ENCODE assay signal across 14 cellular contexts in the genomic region with DNA sequence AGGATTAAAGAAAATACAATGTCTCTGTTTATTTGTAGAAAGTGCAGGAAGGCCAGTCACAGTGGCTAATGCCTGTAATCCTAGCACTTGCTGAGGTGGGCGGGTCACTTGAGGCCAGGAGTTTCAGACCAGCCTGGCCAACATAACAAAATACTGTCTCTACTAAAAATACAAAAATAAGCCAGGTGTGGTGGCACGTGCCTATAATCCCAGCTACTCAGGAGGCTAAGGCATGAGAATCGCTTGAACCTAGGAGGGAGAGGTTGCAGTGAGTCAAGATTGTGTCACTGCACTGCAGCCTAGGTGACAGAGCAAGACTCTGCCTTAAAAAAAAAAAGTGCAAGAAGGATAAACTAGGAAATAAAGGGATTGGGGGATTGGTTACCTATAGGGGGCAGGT. TPM values are rescaled to one million over a fixed set of nuclear protein-coding genes. Genes with fewer than 3 reads are reported as not detected.
A peak's percentile ranks its signal among the peaks of the same experiment; 100 is the strongest.
DNase-seq lines count a peak whose midpoint lies in the region; ATAC-seq, FAIRE-seq and TF ChIP-seq lines count a peak whose summit lies in the region.
"Not testable (repeated sequence)": the region's sequence is repeated elsewhere in the genome, so short reads cannot be mapped to it uniquely, and the experiment has no call there.
"Had no signal": no experiment of that assay in that cellular context is flagged by ENCODE, and none has a peak within 500 bp of the region (broad histone marks: within the 10 kb centered on the region; RNA-seq: fewer than 3 reads in every experiment).

No MANE protein-coding gene starts in this region.

- not testable (repeated sequence) for H3K27me3 ChIP-seq in left ventricle myocardium inferior (ENCODE audit: low read depth); testis; vagina

- H3K9me3 ChIP-seq in A549; left ventricle myocardium inferior (replicated peaks); testis; vagina: not testable (repeated sequence)

- 34% methylated on average over 3 of the region's 3 CpGs for WGBS in A549 (ENCODE audit: missing lambda C conversion rate)
- 72 to 80% methylated on average over 3 of the region's 3 CpGs for WGBS in testis, 2 donors

- H3K36me3 Mint-ChIP-seq in activated CD4-positive, alpha-beta T cell treated with anti-CD3 and anti-CD28 coated beads for 36 hours (ENCODE audit: low read depth); osteocyte (ENCODE audit: unreplicated experiment): not testable (repeated sequence)

- not testable (repeated sequence) for TF ChIP-seq POLR2A in A549 (IDR thresholded peaks at IDR 0.05; ENCODE audit: low read length); testis (IDR thresholded peaks at IDR 0.05); vagina (IDR thresholded peaks at IDR 0.05)

- not testable (repeated sequence) for TF ChIP-seq RAD21 in A549 (conservative IDR thresholded peaks at IDR 0.05 in 1 of 2, IDR thresholded peaks at IDR 0.05 in 1 of 2)

- not testable (repeated sequence) for ATAC-seq in A549; activated CD4-positive, alpha-beta T cell treated with anti-CD3 and anti-CD28 coated beads for 36 hours

- H3K4me3 Mint-ChIP-seq in activated CD4-positive, alpha-beta T cell treated with anti-CD3 and anti-CD28 coated beads for 36 hours; osteocyte (ENCODE audit: unreplicated experiment): not testable (repeated sequence)

- POLR2A ChIA-PET in A549 (lab: Yijun Ruan, JAX); activated CD4-positive, alpha-beta T cell treated with anti-CD3 and anti-CD28 coated beads for 36 hours (lab: Charles Lee): not testable (repeated sequence)

- not testable (repeated sequence) for H3K36me3 ChIP-seq in left ventricle myocardium inferior; testis (ENCODE audit: low read depth, missing control alignments); vagina

- not testable (repeated sequence) for H3K4me1 Mint-ChIP-seq in activated CD4-positive, alpha-beta T cell treated with anti-CD3 and anti-CD28 coated beads for 36 hours
- peaks cover 56% of the 10 kb centered on the region for H3K4me1 Mint-ChIP-seq in osteocyte (ENCODE audit: unreplicated experiment)

- not testable (repeated sequence) for TF ChIP-seq EP300 in A549 (IDR thresholded peaks at IDR 0.05)

- H3K4me3 ChIP-seq in A549; epithelial cell of esophagus (ENCODE audit: low read length); left ventricle myocardium inferior; testis; vagina: not testable (repeated sequence)

- not testable (repeated sequence) for H3K4me2 ChIP-seq in A549

- H3K27me3 Mint-ChIP-seq in activated CD4-positive, alpha-beta T cell treated with anti-CD3 and anti-CD28 coated beads for 36 hours; osteocyte (ENCODE audit: unreplicated experiment): not testable (repeated sequence)

- FAIRE-seq in A549 (lab: Jason Lieb, UNC), result not testable (repeated sequence)

- H3K27ac Mint-ChIP-seq in activated CD4-positive, alpha-beta T cell treated with anti-CD3 and anti-CD28 coated beads for 36 hours, result peak overlapping the region; percentile 59
- peak overlapping the region; percentile 76 for H3K27ac Mint-ChIP-seq in osteocyte (ENCODE audit: unreplicated experiment)

- not testable (repeated sequence) for H3K27ac ChIP-seq in A549
- H3K27ac ChIP-seq in left ventricle myocardium inferior (replicated peaks) (peak overlapping the region; percentile 72), testis (peak overlapping the region; percentile 51 to 86), vagina (peak overlapping the region; percentile 69)

- intact Hi-C loops in activated CD4-positive, alpha-beta T cell treated with anti-CD3 and anti-CD28 coated beads for 36 hours (cut with DNase I, micrococcal nuclease); left ventricle myocardium inferior (cut with micrococcal nuclease); vagina (cut with DNase I): not testable (repeated sequence)
- intact Hi-C loops in testis (cut with DNase I; ENCODE audit: low total_unique reads), result loop anchor here (10.0 kb wide), 1 partner anchor 116 kb away; the partner anchor contains the start of genes GLUD1 and SHLD2

- peaks cover 28% of the 10 kb centered on the region for H3K4me1 ChIP-seq in A549
- H3K4me1 ChIP-seq in left ventricle myocardium inferior, result peaks cover 33% of the 10 kb centered on the region
- peaks cover 18% of the 10 kb centered on the region for H3K4me1 ChIP-seq in testis
- peaks cover 37% of the 10 kb centered on the region for H3K4me1 ChIP-seq in vagina

- TF ChIP-seq CTCF in A549 (IDR thresholded peaks at IDR 0.05); epithelial cell of esophagus (IDR thresholded peaks at IDR 0.05; ENCODE audit: insufficient read depth, low read depth, low read length, missing control alignments); left ventricle myocardium inferior (IDR thresholded peaks at IDR 0.05; ENCODE audit: borderline replicate concordance); osteocyte (IDR thresholded peaks at IDR 0.05); testis (IDR thresholded peaks at IDR 0.05); vagina (IDR thresholded peaks at IDR 0.05): not testable (repeated sequence)

- not testable (repeated sequence) for H3K9me3 Mint-ChIP-seq in activated CD4-positive, alpha-beta T cell treated with anti-CD3 and anti-CD28 coated beads for 36 hours (ENCODE audit: low read depth); osteocyte (ENCODE audit: unreplicated experiment)

- DNase-seq in A549 (ENCODE audit: low read depth in 1 of 2, low spot score in 1 of 2); activated CD4-positive, alpha-beta T cell treated with anti-CD3 and anti-CD28 coated beads for 36 hours; left ventricle myocardium inferior; osteocyte (ENCODE audit: extremely low spot score, unreplicated experiment); testis; vagina (ENCODE audit: extremely low spot score in 2 of 2): not testable (repeated sequence)
- peak; percentile 79 for DNase-seq in HT1080 (ENCODE audit: low read depth)
- peak; percentile 64 for DNase-seq in epithelial cell of esophagus (ENCODE audit: low read depth)

- CTCF ChIA-PET in A549 (lab: Yijun Ruan, JAX); activated CD4-positive, alpha-beta T cell treated with anti-CD3 and anti-CD28 coated beads for 36 hours (lab: Charles Lee): not testable (repeated sequence)

RNA-seq across cellular contexts. Expression of gene ADIRF, which starts 10.2 kb away (rescaled TPM):
- polyA plus RNA-seq in A549 (2011; rRNA removed), result not detected in 2 replicates
- not detected in 2 replicates for polyA plus RNA-seq in A549 (2012; cell fraction: cytosol; rRNA removed)
- polyA plus RNA-seq in A549 (2012; cell fraction: nucleus; rRNA removed), result not detected in 2 replicates
- polyA plus RNA-seq in A549 (2017; fragmentation: RNase III; extraction: RNeasy Plus Mini Kit Qiagen cat#74134 plus additional on column Dnase treatment), result not detected in 3 replicates
- polyA minus RNA-seq in A549 (2011; rRNA and poly(A)+ RNA removed), result not detected in 2 replicates
- total RNA-seq in HT1080 (2014; rRNA removed; shearing (Covaris generic)), result 0.77 and 1.2 TPM in 2 replicates
- not detected in 2 replicates for polyA plus RNA-seq in HT1080 (2015; cell fraction: cytosol; rRNA removed)
- polyA plus RNA-seq in HT1080 (2015; cell fraction: nucleus; rRNA removed), result not detected in 2 replicates
- not detected for total RNA-seq in activated CD4-positive, alpha-beta T cell treated with anti-CD3 and anti-CD28 coated beads for 36 hours
- 41.1 TPM for total RNA-seq in left ventricle myocardium inferior
- total RNA-seq in osteocyte, result not detected in 2 replicates
- total RNA-seq in testis, result 10 to 100 TPM; 21.4 to 35.0 TPM
- polyA plus RNA-seq in testis (ENCODE audit: insufficient read depth, low read depth, low replicate concordance), result 85.6 TPM
- total RNA-seq in vagina, result 374 TPM
- polyA plus RNA-seq: IgD-negative memory B cell had no signal

RNA-seq across cellular contexts. Expression of gene SNCG, which starts 20.1 kb away (rescaled TPM):
- 14.0 and 17.9 TPM in 2 replicates for polyA plus RNA-seq in A549 (2011; rRNA removed)
- polyA plus RNA-seq in A549 (2012; cell fraction: cytosol; rRNA removed), result 26.0 and 30.4 TPM in 2 replicates
- polyA plus RNA-seq in A549 (2012; cell fraction: nucleus; rRNA removed), result 17.8 and 19.6 TPM in 2 replicates
- polyA plus RNA-seq in A549 (2017; fragmentation: RNase III; extraction: RNeasy Plus Mini Kit Qiagen cat#74134 plus additional on column Dnase treatment), result 7.4 to 9.9 TPM (median 8.4 TPM) in 3 replicates
- 10.0 and 13.5 TPM in 2 replicates for polyA minus RNA-seq in A549 (2011; rRNA and poly(A)+ RNA removed)
- 3.9 and 7.2 TPM in 2 replicates for total RNA-seq in HT1080 (2014; rRNA removed; shearing (Covaris generic))
- polyA plus RNA-seq in HT1080 (2015; cell fraction: cytosol; rRNA removed), result 11.6 and 12.8 TPM in 2 replicates
- 6.5 and 10.7 TPM in 2 replicates for polyA plus RNA-seq in HT1080 (2015; cell fraction: nucleus; rRNA removed)
- not detected for total RNA-seq in activated CD4-positive, alpha-beta T cell treated with anti-CD3 and anti-CD28 coated beads for 36 hours
- total RNA-seq in left ventricle myocardium inferior, result 14.7 TPM
- total RNA-seq in osteocyte, result 0.73 TPM in 1 of 2 replicates, not detected in the other
- total RNA-seq in testis, result 1 to 10 TPM; 8.3 to 8.9 TPM
- 30.3 TPM for polyA plus RNA-seq in testis (ENCODE audit: insufficient read depth, low read depth, low replicate concordance)
- total RNA-seq in vagina, result 36.6 TPM
- polyA plus RNA-seq: IgD-negative memory B cell had no signal

RNA-seq across cellular contexts. Expression of gene MMRN2, which starts 21.0 kb away (rescaled TPM):
- polyA plus RNA-seq in A549 (2011; rRNA removed) (1.1 and 1.4 TPM in 2 replicates), A549 (2017; fragmentation: RNase III; extraction: RNeasy Plus Mini Kit Qiagen cat#74134 plus additional on column Dnase treatment) (0.33 to 0.54 TPM (median 0.35 TPM) in 3 replicates), testis (ENCODE audit: insufficient read depth, low read depth, low replicate concordance) (21.2 TPM)
- 0.36 and 0.54 TPM in 2 replicates for polyA plus RNA-seq in A549 (2012; cell fraction: cytosol; rRNA removed)
- polyA plus RNA-seq in A549 (2012; cell fraction: nucleus; rRNA removed), result 0.67 and 0.81 TPM in 2 replicates
- polyA minus RNA-seq in A549 (2011; rRNA and poly(A)+ RNA removed), result 1.3 and 1.7 TPM in 2 replicates
- 1.9 and 2.6 TPM in 2 replicates for total RNA-seq in HT1080 (2014; rRNA removed; shearing (Covaris generic))
- 5.0 and 6.8 TPM in 2 replicates for polyA plus RNA-seq in HT1080 (2015; cell fraction: cytosol; rRNA removed)
- polyA plus RNA-seq in HT1080 (2015; cell fraction: nucleus; rRNA removed), result 18.0 and 24.7 TPM in 2 replicates
- not detected for total RNA-seq in activated CD4-positive, alpha-beta T cell treated with anti-CD3 and anti-CD28 coated beads for 36 hours
- total RNA-seq in left ventricle myocardium inferior (32.1 TPM), osteocyte (0.57 TPM in 1 of 2 replicates, not detected in the other), testis (10 to 100 TPM; 14.9 to 19.1 TPM), vagina (57.2 TPM)
- polyA plus RNA-seq: IgD-negative memory B cell had no signal

RNA-seq across cellular contexts. Expression of gene FAM25A, which starts 41.6 kb away (rescaled TPM):
- polyA plus RNA-seq in A549 (2011; rRNA removed) (not detected in 2 replicates), A549 (2017; fragmentation: RNase III; extraction: RNeasy Plus Mini Kit Qiagen cat#74134 plus additional on column Dnase treatment) (not detected in 3 replicates), testis (ENCODE audit: insufficient read depth, low read depth, low replicate concordance) (not detected)
- polyA plus RNA-seq in A549 (2012; cell fraction: cytosol; rRNA removed), result 0.34 and 0.46 TPM in 2 replicates
- polyA plus RNA-seq in A549 (2012; cell fraction: nucleus; rRNA removed), result 0.62 TPM in 1 of 2 replicates, not detected in the other
- not detected in 2 replicates for polyA minus RNA-seq in A549 (2011; rRNA and poly(A)+ RNA removed)
- total RNA-seq in HT1080 (2014; rRNA removed; shearing (Covaris generic)), result not detected in 2 replicates
- polyA plus RNA-seq in HT1080 (2015; cell fraction: cytosol; rRNA removed), result 1.9 and 5.3 TPM in 2 replicates
- polyA plus RNA-seq in HT1080 (2015; cell fraction: nucleus; rRNA removed), result not detected in 2 replicates
- not detected for total RNA-seq in activated CD4-positive, alpha-beta T cell treated with anti-CD3 and anti-CD28 coated beads for 36 hours
- total RNA-seq in left ventricle myocardium inferior (not detected), osteocyte (not detected in 2 replicates), testis (not detected), vagina (40.0 TPM)
- total RNA-seq: GM12878, HT-29, LHCN-M2, Peyer's patch, Right ventricle myocardium superior had no signal
- polyA plus RNA-seq: GM12878, IgD-negative memory B cell had no signal

Comparison
In these comparisons a context has a peak if more than half of its experiments do, and no peak if none do; other contexts are left out.
1. RNA of gene ADIRF, which starts 10.2 kb away (total RNA-seq): 374 TPM in vagina (single experiment), 41.1 TPM in left ventricle myocardium inferior (single experiment) and 21.4 to 35.0 TPM in testis; 0.77 to 1.2 TPM in HT1080, not detected in osteocyte and not detected in activated CD4-positive, alpha-beta T cell treated with anti-CD3 and anti-CD28 coated beads for 36 hours; every median in the first group is over 10 times any median in the second.